Comparison of ENCODE assay signal across 16 cellular contexts in the genomic region with DNA sequence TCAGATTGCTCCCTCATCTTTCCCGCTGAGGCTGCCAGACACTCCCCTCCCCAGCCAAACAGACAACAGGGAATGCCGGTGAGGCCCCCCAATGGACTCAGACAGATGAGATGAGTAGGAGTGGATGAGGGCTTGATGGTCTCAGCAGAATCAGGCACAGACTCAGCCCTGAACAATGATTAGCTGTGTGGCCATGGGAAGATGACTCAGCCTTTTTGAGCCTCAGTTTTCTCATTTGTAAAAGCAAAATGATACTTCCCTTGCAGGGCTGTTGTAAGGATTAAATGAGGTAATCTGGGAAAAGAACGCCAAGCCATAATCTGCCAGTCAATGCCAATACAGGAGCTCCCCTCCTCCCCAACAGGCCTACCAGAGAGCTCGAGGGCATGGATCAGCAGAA. TPM values are rescaled to one million over a fixed set of nuclear protein-coding genes. Genes with fewer than 3 reads are reported as not detected.
DNase-seq lines count a peak whose midpoint lies in the region; ATAC-seq and TF ChIP-seq lines count a peak whose summit lies in the region.
"Had no signal": no experiment of that assay in that cellular context is flagged by ENCODE, and none has a peak within 500 bp of the region (broad histone marks: within the 10 kb centered on the region; RNA-seq: fewer than 3 reads in every experiment).

No MANE protein-coding gene starts in this region.

- H3K27ac ChIP-seq in HEK293 (ENCODE audit: extremely low read depth, low read depth, low read length) (no peak overlapping the region), body of pancreas (peak overlapping the region in 3 of 4 donors; percentile 17 to 51 (median 37)), gastrocnemius medialis (peak overlapping the region in 3 of 4 donors; percentile 76 to 89 (median 86)), upper lobe of left lung (no peak overlapping the region)
- H3K27ac ChIP-seq: KMS-11, neutrophil had no signal

- H3K4me1 ChIP-seq in HEK293 (ENCODE audit: control insufficient read depth, insufficient read depth, low read length), result peaks cover 7% of the 10 kb centered on the region
- H3K4me1 ChIP-seq in body of pancreas, result peaks cover 47% of the 10 kb centered on the region
- peaks cover 66 to 89% of the 10 kb centered on the region in 2 donors for H3K4me1 ChIP-seq in gastrocnemius medialis
- H3K4me1 ChIP-seq in upper lobe of left lung, result peaks cover 8 to 33% (median 24%) of the 10 kb centered on the region in 4 donors

- no peak overlapping the region for H3K4me3 ChIP-seq in HEK293 (ENCODE audit: low read depth, low read length)
- no peak overlapping the region for H3K4me3 ChIP-seq in body of pancreas
- H3K4me3 ChIP-seq in gastrocnemius medialis, result no peak overlapping the region
- H3K4me3 ChIP-seq in upper lobe of left lung, result no peak overlapping the region

- WGBS in body of pancreas, 2 donors, result 77 to 78% methylated on average over 4 of the region's 4 CpGs
- 91 to 97% methylated on average over 4 of the region's 4 CpGs for WGBS in upper lobe of left lung, 2 donors

- CTCF ChIA-PET in HEK293 (lab: Yijun Ruan, JAX), result no interaction called here

- POLR2A ChIA-PET in HEK293 (lab: Yijun Ruan, JAX), result no interaction called here

- TF ChIP-seq CTCF in HEK293 (tag by site-specific recombination; IDR thresholded peaks at IDR 0.05), result no peak
- no peak for TF ChIP-seq CTCF in body of pancreas (IDR thresholded peaks at IDR 0.05)
- no peak for TF ChIP-seq CTCF in gastrocnemius medialis (IDR thresholded peaks at IDR 0.05 in 4 of 5, conservative IDR thresholded peaks at IDR 0.05 in 1 of 5)
- TF ChIP-seq CTCF in upper lobe of left lung (IDR thresholded peaks at IDR 0.05), result no peak

- in situ Hi-C loops in gastrocnemius medialis (cut with MboI; ENCODE audit: low sequenced_read_pairs in 4 of 4), result no loop called here

- no peaks in the 10 kb centered on the region for H3K27me3 ChIP-seq in body of pancreas
- no peaks in the 10 kb centered on the region for H3K27me3 ChIP-seq in gastrocnemius medialis
- H3K27me3 ChIP-seq in upper lobe of left lung, result no peaks in the 10 kb centered on the region
- H3K27me3 ChIP-seq: neutrophil had no signal

- ATAC-seq in body of pancreas, result no peak
- ATAC-seq in gastrocnemius medialis, result no peak
- ATAC-seq in HG03108 (IDR thresholded peaks at IDR 0.05; ENCODE audit: unreplicated experiment), result no peak
- no peak for ATAC-seq in upper lobe of left lung (ENCODE audit: low FRiP score in 2 of 2)
- ATAC-seq: WTC11 had no signal

- no peak for TF ChIP-seq EP300 in upper lobe of left lung (IDR thresholded peaks at IDR 0.05)

- intact Hi-C loops in body of pancreas (cut with DNase I), result no loop called here
- intact Hi-C loops in gastrocnemius medialis (cut with DNase I; ENCODE audit: low total_unique reads), result no loop called here

- H3K36me3 ChIP-seq in HEK293 (ENCODE audit: control insufficient read depth in 2 of 2, insufficient read depth in 1 of 2, low read length in 2 of 2) (peaks cover 0 to 36% of the 10 kb centered on the region in 2 experiments; a peak in 1 of 3 replicates), body of pancreas (replicated peaks in 1 of 2; ENCODE audit: insufficient read depth in 1 of 2, low read depth in 2 of 2) (peaks cover 0 to 2% of the 10 kb centered on the region in 2 donors), gastrocnemius medialis (peaks cover 0 to 8% of the 10 kb centered on the region in 2 donors), upper lobe of left lung (peaks cover 0 to 31% (median 6%) of the 10 kb centered on the region in 4 donors)
- H3K36me3 ChIP-seq: neutrophil had no signal

- TF ChIP-seq POLR2A in body of pancreas (IDR thresholded peaks at IDR 0.05) (no peak), gastrocnemius medialis (IDR thresholded peaks at IDR 0.05) (no peak), upper lobe of left lung (IDR thresholded peaks at IDR 0.05) (no peak)

- DNase-seq in body of pancreas, result no peak
- peak; percentile 79 for DNase-seq in medulla oblongata (ENCODE audit: extremely low spot score)
- DNase-seq in gastrocnemius medialis, result no peak
- no peak for DNase-seq in AG08396 (ENCODE audit: low spot score)
- DNase-seq in NCI-H1092 treated with DMSO at 0.1 percent for 48 hours (lab: John Stamatoyannopoulos, UW), result no peak
- DNase-seq in upper lobe of left lung, result no peak
- DNase-seq: DMS 273 treated with DMSO at 0.1 percent for 48 hours; effector CD4-positive, alpha-beta T cell; NCI-H2171 treated with DMSO at 0.1 percent for 48 hours; Right ventricle myocardium superior; stimulated activated naive CD4-positive, alpha-beta T cell had no signal

- H3K9me3 ChIP-seq in HEK293 (ENCODE audit: control insufficient read depth, insufficient read depth, low read depth, low read length) (no peaks in the 10 kb centered on the region), body of pancreas (peaks cover 0 to 7% (median 0%) of the 10 kb centered on the region in 3 donors), gastrocnemius medialis (no peaks in the 10 kb centered on the region), upper lobe of left lung (peaks cover 0 to 7% (median 2%) of the 10 kb centered on the region in 4 donors)
- H3K9me3 ChIP-seq: neutrophil had no signal

TF ChIP-seq in HEK293, 187 proteins besides CTCF, POLR2A, EP300 and RAD21:
- TF ChIP-seq TCF7L2 (IDR thresholded peaks at IDR 0.05; ENCODE audit: borderline replicate concordance, low read depth, low read length) (no peak), ZEB2 (tag by site-specific recombination; IDR thresholded peaks at IDR 0.05) (no peak), ZBTB17 (tag by site-specific recombination; IDR thresholded peaks at IDR 0.05) (0 out of 2 replicates have a peak, but pooled peaks have one; percentile 23), ZNF596 (tag by site-specific recombination; IDR thresholded peaks at IDR 0.05) (no peak)
- TF ChIP-seq, protein P1, sequence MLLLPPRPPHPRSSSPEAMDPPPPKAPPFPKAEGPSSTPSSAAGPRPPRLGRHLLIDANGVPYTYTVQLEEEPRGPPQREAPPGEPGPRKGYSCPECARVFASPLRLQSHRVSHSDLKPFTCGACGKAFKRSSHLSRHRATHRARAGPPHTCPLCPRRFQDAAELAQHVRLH (tag by site-specific recombination; IDR thresholded peaks at IDR 0.05), result no peak
- TF ChIP-seq, protein P2, sequence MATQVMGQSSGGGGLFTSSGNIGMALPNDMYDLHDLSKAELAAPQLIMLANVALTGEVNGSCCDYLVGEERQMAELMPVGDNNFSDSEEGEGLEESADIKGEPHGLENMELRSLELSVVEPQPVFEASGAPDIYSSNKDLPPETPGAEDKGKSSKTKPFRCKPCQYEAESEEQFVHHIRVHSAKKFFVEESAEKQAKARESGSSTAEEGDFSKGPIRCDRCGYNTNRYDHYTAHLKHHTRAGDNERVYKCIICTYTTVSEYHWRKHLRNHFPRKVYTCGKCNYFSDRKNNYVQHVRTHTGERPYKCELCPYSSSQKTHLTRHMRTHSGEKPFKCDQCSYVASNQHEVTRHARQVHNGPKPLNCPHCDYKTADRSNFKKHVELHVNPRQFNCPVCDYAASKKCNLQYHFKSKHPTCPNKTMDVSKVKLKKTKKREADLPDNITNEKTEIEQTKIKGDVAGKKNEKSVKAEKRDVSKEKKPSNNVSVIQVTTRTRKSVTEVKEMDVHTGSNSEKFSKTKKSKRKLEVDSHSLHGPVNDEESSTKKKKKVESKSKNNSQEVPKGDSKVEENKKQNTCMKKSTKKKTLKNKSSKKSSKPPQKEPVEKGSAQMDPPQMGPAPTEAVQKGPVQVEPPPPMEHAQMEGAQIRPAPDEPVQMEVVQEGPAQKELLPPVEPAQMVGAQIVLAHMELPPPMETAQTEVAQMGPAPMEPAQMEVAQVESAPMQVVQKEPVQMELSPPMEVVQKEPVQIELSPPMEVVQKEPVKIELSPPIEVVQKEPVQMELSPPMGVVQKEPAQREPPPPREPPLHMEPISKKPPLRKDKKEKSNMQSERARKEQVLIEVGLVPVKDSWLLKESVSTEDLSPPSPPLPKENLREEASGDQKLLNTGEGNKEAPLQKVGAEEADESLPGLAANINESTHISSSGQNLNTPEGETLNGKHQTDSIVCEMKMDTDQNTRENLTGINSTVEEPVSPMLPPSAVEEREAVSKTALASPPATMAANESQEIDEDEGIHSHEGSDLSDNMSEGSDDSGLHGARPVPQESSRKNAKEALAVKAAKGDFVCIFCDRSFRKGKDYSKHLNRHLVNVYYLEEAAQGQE (tag by site-specific recombination; IDR thresholded peaks at IDR 0.05), result no peak
- TF ChIP-seq, protein P3, sequence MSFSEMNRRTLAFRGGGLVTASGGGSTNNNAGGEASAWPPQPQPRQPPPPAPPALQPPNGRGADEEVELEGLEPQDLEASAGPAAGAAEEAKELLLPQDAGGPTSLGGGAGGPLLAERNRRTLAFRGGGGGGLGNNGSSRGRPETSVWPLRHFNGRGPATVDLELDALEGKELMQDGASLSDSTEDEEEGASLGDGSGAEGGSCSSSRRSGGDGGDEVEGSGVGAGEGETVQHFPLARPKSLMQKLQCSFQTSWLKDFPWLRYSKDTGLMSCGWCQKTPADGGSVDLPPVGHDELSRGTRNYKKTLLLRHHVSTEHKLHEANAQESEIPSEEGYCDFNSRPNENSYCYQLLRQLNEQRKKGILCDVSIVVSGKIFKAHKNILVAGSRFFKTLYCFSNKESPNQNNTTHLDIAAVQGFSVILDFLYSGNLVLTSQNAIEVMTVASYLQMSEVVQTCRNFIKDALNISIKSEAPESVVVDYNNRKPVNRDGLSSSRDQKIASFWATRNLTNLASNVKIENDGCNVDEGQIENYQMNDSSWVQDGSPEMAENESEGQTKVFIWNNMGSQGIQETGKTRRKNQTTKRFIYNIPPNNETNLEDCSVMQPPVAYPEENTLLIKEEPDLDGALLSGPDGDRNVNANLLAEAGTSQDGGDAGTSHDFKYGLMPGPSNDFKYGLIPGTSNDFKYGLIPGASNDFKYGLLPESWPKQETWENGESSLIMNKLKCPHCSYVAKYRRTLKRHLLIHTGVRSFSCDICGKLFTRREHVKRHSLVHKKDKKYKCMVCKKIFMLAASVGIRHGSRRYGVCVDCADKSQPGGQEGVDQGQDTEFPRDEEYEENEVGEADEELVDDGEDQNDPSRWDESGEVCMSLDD (tag by site-specific recombination; IDR thresholded peaks at IDR 0.05), result no peak
- TF ChIP-seq, protein P4, sequence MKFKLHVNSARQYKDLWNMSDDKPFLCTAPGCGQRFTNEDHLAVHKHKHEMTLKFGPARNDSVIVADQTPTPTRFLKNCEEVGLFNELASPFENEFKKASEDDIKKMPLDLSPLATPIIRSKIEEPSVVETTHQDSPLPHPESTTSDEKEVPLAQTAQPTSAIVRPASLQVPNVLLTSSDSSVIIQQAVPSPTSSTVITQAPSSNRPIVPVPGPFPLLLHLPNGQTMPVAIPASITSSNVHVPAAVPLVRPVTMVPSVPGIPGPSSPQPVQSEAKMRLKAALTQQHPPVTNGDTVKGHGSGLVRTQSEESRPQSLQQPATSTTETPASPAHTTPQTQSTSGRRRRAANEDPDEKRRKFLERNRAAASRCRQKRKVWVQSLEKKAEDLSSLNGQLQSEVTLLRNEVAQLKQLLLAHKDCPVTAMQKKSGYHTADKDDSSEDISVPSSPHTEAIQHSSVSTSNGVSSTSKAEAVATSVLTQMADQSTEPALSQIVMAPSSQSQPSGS (tag by site-specific recombination; IDR thresholded peaks at IDR 0.05; ENCODE audit: low read depth), result 0 out of 2 replicates have a peak, but pooled peaks have one; percentile 13
TF ChIP-seq in HEK293: peak in this region for 2.

RNA-seq across cellular contexts. Expression of a gene that starts 12.4 kb away (rescaled TPM):
- total RNA-seq in body of pancreas (10 to 100 TPM; 29.0 to 66.7 TPM), gastrocnemius medialis (100 to 1,000 TPM; 281 to 590 (median 339) TPM), upper lobe of left lung (100 to 1,000 TPM in 5 of 6 donors, 10 to 100 TPM in 1; 51.3 to 241 (median 125) TPM)

Comparison
In these comparisons a context has a peak if more than half of its experiments do, and no peak if none do; other contexts are left out.
1. H3K27ac ChIP-seq: peak in body of pancreas (3 of 4) and gastrocnemius medialis (3 of 4); none in HEK293 (single experiment) and upper lobe of left lung (0 of 4).